In genomic region chr7:101159696-101160674, GRCh38 we compare ENCODE assay signal across 1 cellular context.
TF ChIP-seq lines count a peak whose summit lies in the region.

No MANE protein-coding gene starts in this region.

TF ChIP-seq in IMR-90, 13 proteins besides CTCF, POLR2A, EP300 and RAD21:
- TF ChIP-seq SMC3 (IDR thresholded peaks at IDR 0.05; ENCODE audit: low read depth, low read length) (no peak), FOS (IDR thresholded peaks at IDR 0.05; ENCODE audit: low read depth, low read length) (0 out of 2 replicates have a peak, but pooled peaks have one; percentile 35), RFX5 (IDR thresholded peaks at IDR 0.05; ENCODE audit: low read depth, low read length) (no peak), MAZ (IDR thresholded peaks at IDR 0.05; ENCODE audit: borderline replicate concordance, low read depth, low read length) (peak; percentile 52; the same call in 1 of the 2 replicates), MAFK (IDR thresholded peaks at IDR 0.05; ENCODE audit: low read depth, low read length) (no peak), ELK1 (IDR thresholded peaks at IDR 0.05; ENCODE audit: borderline replicate concordance, low read depth, low read length) (no peak)
